ENCODE assay signal across 25 cellular contexts in genomic region chr3:184932777-184933176, GRCh38.
"Had no signal": no experiment of that assay in that cellular context is flagged by ENCODE, and none has a peak within 500 bp of the region (broad histone marks: within the 10 kb centered on the region; RNA-seq: fewer than 3 reads in every experiment).

No MANE protein-coding gene starts in this region.

- H3K27me3 ChIP-seq: colonic mucosa, dorsolateral prefrontal cortex, esophagus muscularis mucosa, esophagus squamous epithelium, foreskin keratinocyte, gastrocnemius medialis, gastroesophageal sphincter, heart left ventricle, heart right ventricle had no signal

- DNase-seq: colonic mucosa; cortex of kidney; dermis blood vessel endothelial cell; dorsolateral prefrontal cortex; effector CD4-positive, alpha-beta T cell; effector CD8-positive, alpha-beta T cell; effector memory CD4-positive, alpha-beta T cell; effector memory CD8-positive, alpha-beta T cell; endodermal cell; erythroblast; esophagus squamous epithelium; foreskin fibroblast; foreskin keratinocyte; foreskin melanocyte; gastrocnemius medialis; glutamatergic neuron; head of caudate nucleus; heart left ventricle; heart right ventricle had no signal

- H3K36me3 ChIP-seq: colonic mucosa had no signal

- H3K4me3 Mint-ChIP-seq: dendritic cell treated with granulocyte-macrophage colony-stimulating factor and Interleukin-4, amounts not matched to agents 40 ng/mL and 50 ng/mL, for 4 days; effector memory CD8-positive, alpha-beta T cell; endodermal cell had no signal

- H3K9me3 ChIP-seq: colonic mucosa, esophagus muscularis mucosa, esophagus squamous epithelium, gastrocnemius medialis, gastroesophageal sphincter, heart left ventricle, heart right ventricle had no signal

- H3K4me3 ChIP-seq: colonic mucosa, coronary artery, dorsolateral prefrontal cortex, esophagus muscularis mucosa, esophagus squamous epithelium, gastrocnemius medialis, gastroesophageal sphincter, heart left ventricle, heart right ventricle had no signal

- H3K27me3 Mint-ChIP-seq: dendritic cell treated with granulocyte-macrophage colony-stimulating factor and Interleukin-4, amounts not matched to agents 40 ng/mL and 50 ng/mL, for 4 days; effector memory CD8-positive, alpha-beta T cell had no signal

- H3K27ac Mint-ChIP-seq: dendritic cell treated with granulocyte-macrophage colony-stimulating factor and Interleukin-4, amounts not matched to agents 40 ng/mL and 50 ng/mL, for 4 days; effector memory CD8-positive, alpha-beta T cell; endodermal cell had no signal

- H3K27ac ChIP-seq: colonic mucosa, coronary artery, dorsolateral prefrontal cortex, epithelial cell of prostate, esophagus muscularis mucosa, esophagus squamous epithelium, foreskin keratinocyte, gastrocnemius medialis, gastroesophageal sphincter, heart left ventricle, heart right ventricle had no signal

- H3K4me1 ChIP-seq: colonic mucosa, esophagus muscularis mucosa, esophagus squamous epithelium, foreskin keratinocyte, gastrocnemius medialis, gastroesophageal sphincter, heart left ventricle, heart right ventricle had no signal

- ATAC-seq: effector memory CD8-positive, alpha-beta T cell; esophagus mucosa; foreskin keratinocyte; gastrocnemius medialis; gastroesophageal sphincter; heart left ventricle; heart right ventricle had no signal
